Comparison of ENCODE assay signal across 14 cellular contexts in the genomic region with DNA sequence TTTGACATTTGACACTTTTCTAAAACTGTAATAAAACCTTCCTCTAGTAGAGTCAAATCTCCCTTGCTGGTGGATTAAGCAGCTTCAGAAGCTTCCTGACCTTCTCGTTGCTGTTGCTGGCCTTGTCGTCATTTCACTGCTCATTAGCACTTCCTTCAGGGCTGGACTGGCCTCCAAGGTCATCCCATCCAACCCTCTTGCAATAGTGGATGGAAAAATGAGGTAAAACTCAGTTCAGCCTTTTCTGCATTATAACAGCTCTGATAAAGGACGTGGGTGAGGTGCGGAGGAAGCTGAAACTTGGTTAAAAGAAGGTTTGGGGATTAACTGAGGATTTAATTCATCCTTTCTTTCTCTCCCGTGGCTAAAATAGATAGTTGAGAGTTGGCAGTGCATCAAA. TPM values are rescaled to one million over a fixed set of nuclear protein-coding genes. Genes with fewer than 3 reads are reported as not detected.
A peak's percentile ranks its signal among the peaks of the same experiment; 100 is the strongest.
DNase-seq lines count a peak whose midpoint lies in the region; ATAC-seq and TF ChIP-seq lines count a peak whose summit lies in the region.
"Had no signal": no experiment of that assay in that cellular context is flagged by ENCODE, and none has a peak within 500 bp of the region (broad histone marks: within the 10 kb centered on the region; RNA-seq: fewer than 3 reads in every experiment).

No MANE protein-coding gene starts in this region.

- H3K27me3 ChIP-seq in heart left ventricle (no peaks in the 10 kb centered on the region), esophagus muscularis mucosa (no peaks in the 10 kb centered on the region), uterus (no peaks in the 10 kb centered on the region)

- H3K4me3 ChIP-seq in heart left ventricle (peak overlapping the region in 3 of 12 donors; percentile 30 to 44 (median 36)), esophagus muscularis mucosa (peak overlapping the region in 2 of 4 donors; percentile 49 to 59), uterus (no peak overlapping the region)

- H3K4me1 ChIP-seq in heart left ventricle (peaks cover 0 to 33% (median 8%) of the 10 kb centered on the region in 12 donors), esophagus muscularis mucosa (peaks cover 26 to 43% (median 36%) of the 10 kb centered on the region in 4 donors), uterus (no peaks in the 10 kb centered on the region)

- peaks cover 42% of the 10 kb centered on the region for H3K4me1 Mint-ChIP-seq in mesothelial cell of epicardium
- H3K4me1 Mint-ChIP-seq: activated CD8-positive, alpha-beta memory T cell treated with anti-CD3 and anti-CD28 coated beads, Interleukin-2, amount 10 ng/mL, durations not matched to agents 7 days and 5 days had no signal

- no peaks in the 10 kb centered on the region for H3K27me3 Mint-ChIP-seq in mesothelial cell of epicardium (ENCODE audit: low read depth)

- intact Hi-C loops in heart left ventricle (cut with DNase I): no loop called here
- intact Hi-C loops in cardiac septum (cut with DNase I): loop anchor here (10.0 kb wide), 1 partner anchor 312 kb away; no protein-coding TSS in a partner anchor
- intact Hi-C loops in esophagus muscularis mucosa (cut with DNase I): no loop called here
- intact Hi-C loops in uterus (cut with DNase I; ENCODE audit: low total_unique reads): no loop called here

- peaks cover 12% of the 10 kb centered on the region for H3K9me3 Mint-ChIP-seq in mesothelial cell of epicardium

- H3K9me3 ChIP-seq in heart left ventricle: peaks cover 0 to 12% (median 1%) of the 10 kb centered on the region in 12 donors
- H3K9me3 ChIP-seq in esophagus muscularis mucosa: no peaks in the 10 kb centered on the region
- H3K9me3 ChIP-seq in uterus: no peaks in the 10 kb centered on the region

- no peaks in the 10 kb centered on the region for H3K36me3 Mint-ChIP-seq in mesothelial cell of epicardium
- H3K36me3 Mint-ChIP-seq: activated CD8-positive, alpha-beta memory T cell treated with anti-CD3 and anti-CD28 coated beads, Interleukin-2, amount 10 ng/mL, durations not matched to agents 7 days and 5 days; naive B cell had no signal

- no peak for TF ChIP-seq EP300 in esophagus muscularis mucosa (IDR thresholded peaks at IDR 0.05)

- DNase-seq in heart left ventricle (no peak), cardiac septum (ENCODE audit: low spot score) (no peak), esophagus muscularis mucosa (ENCODE audit: extremely low spot score) (no peak), mesothelial cell of epicardium (ENCODE audit: low spot score in 2 of 2, unreplicated experiment in 2 of 2) (no peak), uterus (no peak), T-helper 1 cell (no peak)
- no peak for DNase-seq in activated naive CD4-positive, alpha-beta T cell (lab: John Stamatoyannopoulos, UW)
- DNase-seq: activated CD8-positive, alpha-beta memory T cell treated with anti-CD3 and anti-CD28 coated beads, Interleukin-2, amount 10 ng/mL, durations not matched to agents 7 days and 5 days; DND-41; naive B cell; NCI-H2227 treated with DMSO at 0.1 percent for 48 hours; stimulated activated CD4-positive, alpha-beta T cell treated with anti-CD3 and anti-CD28 coated beads, Interleukin-12 subunit alpha, Interleukin-12 subunit beta, amount 100 ng/mL, for 4 hours had no signal

- no peaks in the 10 kb centered on the region for H3K36me3 ChIP-seq in heart left ventricle
- no peaks in the 10 kb centered on the region for H3K36me3 ChIP-seq in esophagus muscularis mucosa
- H3K36me3 ChIP-seq in uterus: no peaks in the 10 kb centered on the region

- TF ChIP-seq POLR2A in heart left ventricle (IDR thresholded peaks at IDR 0.05): no peak
- no peak for TF ChIP-seq POLR2A in esophagus muscularis mucosa (IDR thresholded peaks at IDR 0.05; ENCODE audit: low read depth)
- no peak for TF ChIP-seq POLR2A in uterus (IDR thresholded peaks at IDR 0.05)

- H3K27ac ChIP-seq in heart left ventricle (peak overlapping the region in 2 of 12 donors; percentile 1 to 61), esophagus muscularis mucosa (replicated peaks in 1 of 4) (peak overlapping the region; percentile 43 to 71 (median 58)), uterus (peak overlapping the region; percentile 69 to 71)
- H3K27ac ChIP-seq: RWPE1 had no signal

- ATAC-seq in heart left ventricle (peak in 3 of 4 donors; percentile 40 to 72 (median 66)), GM19395 (IDR thresholded peaks at IDR 0.05; ENCODE audit: unreplicated experiment) (no peak)
- ATAC-seq: activated CD8-positive, alpha-beta memory T cell treated with anti-CD3 and anti-CD28 coated beads, Interleukin-2, amount 10 ng/mL, durations not matched to agents 7 days and 5 days had no signal

- WGBS in heart left ventricle, 4 donors: 45 to 53% (median 50%) methylated on average over 5 of the region's 5 CpGs
- 59% methylated on average over 5 of the region's 5 CpGs for WGBS in esophagus muscularis mucosa

- peak overlapping the region; percentile 70 for H3K4me3 Mint-ChIP-seq in mesothelial cell of epicardium
- H3K4me3 Mint-ChIP-seq: activated CD8-positive, alpha-beta memory T cell treated with anti-CD3 and anti-CD28 coated beads, Interleukin-2, amount 10 ng/mL, durations not matched to agents 7 days and 5 days; naive B cell had no signal

- TF ChIP-seq CTCF in heart left ventricle (IDR thresholded peaks at IDR 0.05) (no peak), esophagus muscularis mucosa (IDR thresholded peaks at IDR 0.05) (no peak), mesothelial cell of epicardium (IDR thresholded peaks at IDR 0.05; ENCODE audit: unreplicated experiment) (no peak), uterus (IDR thresholded peaks at IDR 0.05) (no peak)

- peak overlapping the region; percentile 55 for H3K27ac Mint-ChIP-seq in mesothelial cell of epicardium
- H3K27ac Mint-ChIP-seq: activated CD8-positive, alpha-beta memory T cell treated with anti-CD3 and anti-CD28 coated beads, Interleukin-2, amount 10 ng/mL, durations not matched to agents 7 days and 5 days had no signal

RNA-seq across cellular contexts. Expression of a gene that starts 1.0 kb away (rescaled TPM):
- total RNA-seq in heart left ventricle (1 to 10 TPM in 6 of 9 donors, under 1 TPM in 3; 0.46 to 4.7 (median 1.4) TPM), cardiac septum (2.1 TPM), esophagus muscularis mucosa (100 to 1,000 TPM in 3 of 4 donors, 10 to 100 TPM in 1; 81.7 to 172 (median 145) TPM), mesothelial cell of epicardium (44.1 to 48.0 TPM (median 45.2 TPM) in 3 replicates), uterus (100 to 1,000 TPM in 3 of 4 donors, 10 to 100 TPM in 1; 30.0 to 186 (median 138) TPM)
- polyA plus RNA-seq in heart left ventricle: 1 to 10 TPM in 1 of 2 donors, under 1 TPM in 1; 0.50 to 1.0 TPM
- total RNA-seq: activated CD8-positive, alpha-beta memory T cell treated with anti-CD3 and anti-CD28 coated beads, Interleukin-2, amount 10 ng/mL, durations not matched to agents 7 days and 5 days had no signal
